ENCODE assay signal across 9 cellular contexts in the genomic region with DNA sequence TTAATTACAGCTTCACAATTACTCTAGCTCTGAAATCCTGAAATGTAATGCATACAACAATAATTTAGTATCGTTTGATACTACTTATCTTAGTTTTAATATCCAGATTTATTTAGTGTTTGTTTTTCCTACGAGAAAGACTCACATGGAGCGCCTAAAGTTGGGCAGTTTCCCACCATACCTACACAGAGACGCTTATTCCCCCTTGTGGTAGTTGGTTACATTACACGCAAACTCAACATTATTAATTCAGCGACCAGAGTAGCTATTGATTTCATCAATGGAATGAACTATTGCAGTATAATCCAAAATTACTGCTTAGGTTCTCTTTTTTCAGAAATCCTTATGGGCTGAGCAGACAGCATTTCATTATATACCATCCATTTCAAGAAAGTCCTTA.
A peak's percentile ranks its signal among the peaks of the same experiment; 100 is the strongest.
DNase-seq lines count a peak whose midpoint lies in the region; ATAC-seq and TF ChIP-seq lines count a peak whose summit lies in the region.
"Had no signal": no experiment of that assay in that cellular context is flagged by ENCODE, and none has a peak within 500 bp of the region (broad histone marks: within the 10 kb centered on the region; RNA-seq: fewer than 3 reads in every experiment).

No MANE protein-coding gene starts in this region.

- H3K27ac ChIP-seq in H9 (ENCODE audit: insufficient read length, low read depth, low read length) (no peak overlapping the region), OCI-LY7 (ENCODE audit: low read depth, low read length, poor library complexity, severe bottlenecking) (no peak overlapping the region), iPS DF 6.9 (ENCODE audit: low read length) (no peak overlapping the region)

- H3K9me2 ChIP-seq in OCI-LY7 (ENCODE audit: insufficient read depth, low read length): no peaks in the 10 kb centered on the region

- H2BK120ac ChIP-seq in H9 (ENCODE audit: low read depth, low read length, poor library complexity, severe bottlenecking): no peak overlapping the region

- no peak overlapping the region for H3K14ac ChIP-seq in H9 (ENCODE audit: insufficient read depth, low read length)

- no peak overlapping the region for H2BK12ac ChIP-seq in H9 (ENCODE audit: insufficient read length, low read depth, low read length)

- H3K27ac Mint-ChIP-seq in Caco-2 (ENCODE audit: unreplicated experiment) (no peak overlapping the region), H9 (no peak overlapping the region; a peak in 1 of 7 replicates)
- H3K27ac Mint-ChIP-seq: stimulated activated naive B cell treated with anti-CD40 and anti-IgM and Interleukin-4, amounts not matched to agents 10 μg/mL and 1 μg/mL and 100 μg/mL, for 72 hours had no signal

- POLR2A ChIA-PET in Caco-2 (lab: Charles Lee): no interaction called here
- POLR2A ChIA-PET in OCI-LY7 (lab: Charles Lee): interaction anchor here (0.7 kb wide), 1 partner anchor 58 kb away, joined by 3 read pairs; no protein-coding TSS in a partner anchor

- no CpG with 5 or more reads among the region's 6 CpGs for WGBS in H9 (ENCODE audit: extremely low coverage, insufficient read length, low lambda C conversion rate)
- WGBS in iPS DF 6.9 (ENCODE audit: insufficient coverage, insufficient read length): no CpG with 5 or more reads among the region's 6 CpGs

- H3K4me2 ChIP-seq in H9 (ENCODE audit: insufficient read depth, insufficient read length, low read length) (no peak overlapping the region), OCI-LY7 (ENCODE audit: low read length) (no peak overlapping the region)

- no peak overlapping the region for H3K9ac ChIP-seq in H9 (ENCODE audit: extremely low read depth, insufficient read length, low read length)

- no peaks in the 10 kb centered on the region for H3K9me3 ChIP-seq in Caco-2
- H3K9me3 ChIP-seq in H9 (ENCODE audit: control insufficient read depth, low read depth, low read length): no peaks in the 10 kb centered on the region
- H3K9me3 ChIP-seq in OCI-LY7 (ENCODE audit: low read length): no peaks in the 10 kb centered on the region
- no peaks in the 10 kb centered on the region for H3K9me3 ChIP-seq in iPS DF 6.9 (ENCODE audit: control insufficient read depth, insufficient read depth, low read length)

- DNase-seq in Caco-2: peak in 1 of 2 experiments; percentile 35
- DNase-seq in H9: no peak
- peak; percentile 31 for DNase-seq in OCI-LY7 (ENCODE audit: low spot score)
- DNase-seq in iPS DF 6.9 (ENCODE audit: low read depth, low spot score): peak; percentile 33
- DNase-seq in COLO668 (lab: John Stamatoyannopoulos, UW; ENCODE audit: unreplicated experiment): no peak
- no peak for DNase-seq in superior temporal gyrus (ENCODE audit: extremely low spot score)
- DNase-seq: stimulated activated naive B cell treated with anti-CD40 and anti-IgM and Interleukin-4, amounts not matched to agents 10 μg/mL and 1 μg/mL and 100 μg/mL, for 72 hours had no signal

- no peak overlapping the region for H4K5ac ChIP-seq in H9 (ENCODE audit: insufficient read length, low read depth, low read length)

- H3K4me3 Mint-ChIP-seq in Caco-2 (ENCODE audit: unreplicated experiment): no peak overlapping the region
- H3K4me3 Mint-ChIP-seq in H9: no peak overlapping the region
- H3K4me3 Mint-ChIP-seq: stimulated activated naive B cell treated with anti-CD40 and anti-IgM and Interleukin-4, amounts not matched to agents 10 μg/mL and 1 μg/mL and 100 μg/mL, for 72 hours had no signal

- no peak overlapping the region for H3K23ac ChIP-seq in H9 (ENCODE audit: insufficient read length, low read depth, low read length)

- BruUV-seq in Caco-2 (replicated peaks; lab: Mats Ljungman, UMichigan): no TSS peak
- no TSS peak for BruUV-seq in OCI-LY7 (replicated peaks; lab: Mats Ljungman, UMichigan)

- H3K36me3 ChIP-seq in Caco-2 (ENCODE audit: control insufficient read depth, insufficient read depth, low read length): no peaks in the 10 kb centered on the region
- no peaks in the 10 kb centered on the region for H3K36me3 ChIP-seq in OCI-LY7 (ENCODE audit: insufficient read depth, low read length)
- no peaks in the 10 kb centered on the region for H3K36me3 ChIP-seq in iPS DF 6.9 (ENCODE audit: control insufficient read depth, insufficient read depth, low read length)

- ATAC-seq in HG03457 (IDR thresholded peaks at IDR 0.05; ENCODE audit: unreplicated experiment): no peak
- ATAC-seq in esophagus mucosa: no peak
- ATAC-seq: stimulated activated naive B cell treated with anti-CD40 and anti-IgM and Interleukin-4, amounts not matched to agents 10 μg/mL and 1 μg/mL and 100 μg/mL, for 72 hours had no signal

- no peak overlapping the region for H3K4ac ChIP-seq in H9 (ENCODE audit: low read depth, low read length)

- H3K4me3 ChIP-seq in Caco-2 (ENCODE audit: low read depth, low read length) (no peak overlapping the region), OCI-LY7 (ENCODE audit: low read depth, low read length, poor library complexity, severe bottlenecking) (no peak overlapping the region), iPS DF 6.9 (ENCODE audit: low read length) (no peak overlapping the region)

- intact Hi-C loops in Caco-2 (cut with micrococcal nuclease; ENCODE audit: unreplicated experiment) (loop anchor here (1.0 kb wide), 2 partner anchors 118 to 188 kb away; no protein-coding TSS in a partner anchor), OCI-LY7 (cut with micrococcal nuclease; ENCODE audit: unreplicated experiment) (no loop called here)

- H3T11ph ChIP-seq in H9 (ENCODE audit: low read length): no peak overlapping the region

- no peak overlapping the region for H2BK20ac ChIP-seq in H9 (ENCODE audit: low read depth, low read length, poor library complexity, severe bottlenecking)

- H3K27me3 ChIP-seq in Caco-2 (replicated peaks; ENCODE audit: control insufficient read depth, insufficient read depth, low read length) (no peaks in the 10 kb centered on the region), H9 (ENCODE audit: insufficient read depth, low read length) (no peaks in the 10 kb centered on the region), iPS DF 6.9 (ENCODE audit: control insufficient read depth, insufficient read depth, low read length) (no peaks in the 10 kb centered on the region)

- no peaks in the 10 kb centered on the region for H4K20me1 ChIP-seq in H9 (ENCODE audit: control insufficient read depth, insufficient read depth, insufficient read length)
- H4K20me1 ChIP-seq in OCI-LY7 (ENCODE audit: insufficient read depth, low read length): no peaks in the 10 kb centered on the region

- no peak overlapping the region for H4K8ac ChIP-seq in H9 (replicated peaks; ENCODE audit: insufficient read length, low read depth, low read length)

- no peak overlapping the region for H2BK5ac ChIP-seq in H9 (ENCODE audit: insufficient read length, low read length)

- H3K23me2 ChIP-seq in H9 (ENCODE audit: insufficient read length, low read depth, low read length, poor library complexity, severe bottlenecking): no peaks in the 10 kb centered on the region

- H3K4me1 ChIP-seq in Caco-2 (no peaks in the 10 kb centered on the region), H9 (ENCODE audit: insufficient read depth, low read length) (no peaks in the 10 kb centered on the region), OCI-LY7 (ENCODE audit: insufficient read depth, low read length, poor library complexity, severe bottlenecking) (no peaks in the 10 kb centered on the region), iPS DF 6.9 (ENCODE audit: control insufficient read depth, insufficient read depth, low read length) (no peaks in the 10 kb centered on the region)

- TF ChIP-seq CTCF in Caco-2 (IDR thresholded peaks at IDR 0.05; ENCODE audit: insufficient read depth in 1 of 2, low read depth in 1 of 2, low read length in 1 of 2, severe bottlenecking in 1 of 2, unreplicated experiment in 1 of 2) (peak; percentile 47 to 56), H9 (conservative IDR thresholded peaks at IDR 0.05) (peak; percentile 74), OCI-LY7 (conservative IDR thresholded peaks at IDR 0.05; ENCODE audit: low read length) (peak; percentile 79)

- no peaks in the 10 kb centered on the region for H3K79me1 ChIP-seq in H9 (ENCODE audit: insufficient read depth, low read depth, low read length, poor library complexity, severe bottlenecking)

- no peak overlapping the region for H4K91ac ChIP-seq in H9 (ENCODE audit: insufficient read length, low read depth, low read length)

- H3K79me2 ChIP-seq in H9 (ENCODE audit: insufficient read depth, low read length): no peaks in the 10 kb centered on the region
- H3K79me2 ChIP-seq in OCI-LY7 (ENCODE audit: insufficient read depth, low read depth, low read length): no peaks in the 10 kb centered on the region

- peaks cover 13% of the 10 kb centered on the region for H3K27me3 Mint-ChIP-seq in Caco-2 (ENCODE audit: insufficient read depth, unreplicated experiment)
- H3K27me3 Mint-ChIP-seq in H9 (ENCODE audit: low read depth): no peaks in the 10 kb centered on the region
- H3K27me3 Mint-ChIP-seq: stimulated activated naive B cell treated with anti-CD40 and anti-IgM and Interleukin-4, amounts not matched to agents 10 μg/mL and 1 μg/mL and 100 μg/mL, for 72 hours had no signal

- no peak overlapping the region for H2BK15ac ChIP-seq in H9 (ENCODE audit: low read depth, low read length)

- no peak overlapping the region for H2AK5ac ChIP-seq in H9 (ENCODE audit: insufficient read length, low read length)

- CTCF ChIA-PET in Caco-2 (lab: Charles Lee): interaction anchor here (1.4 kb wide), 1 partner anchor 188 kb away, joined by 7 read pairs; no protein-coding TSS in a partner anchor
- CTCF ChIA-PET in OCI-LY7 (lab: Charles Lee; ENCODE audit: unreplicated experiment): no interaction called here

- H3K36me3 Mint-ChIP-seq in Caco-2 (ENCODE audit: insufficient read depth, unreplicated experiment) (no peaks in the 10 kb centered on the region), H9 (ENCODE audit: insufficient read depth in 1 of 3, low read depth in 3 of 3) (no peaks in the 10 kb centered on the region; a peak in 1 of 7 replicates)
- H3K36me3 Mint-ChIP-seq: stimulated activated naive B cell treated with anti-CD40 and anti-IgM and Interleukin-4, amounts not matched to agents 10 μg/mL and 1 μg/mL and 100 μg/mL, for 72 hours had no signal

- no peak overlapping the region for H2AFZ ChIP-seq in H9 (ENCODE audit: low read length)
- no peak overlapping the region for H2AFZ ChIP-seq in OCI-LY7 (ENCODE audit: low read length)

- H3K56ac ChIP-seq in H9 (ENCODE audit: insufficient read length, low read depth, low read length): no peak overlapping the region

- no peak overlapping the region for H3K18ac ChIP-seq in H9 (ENCODE audit: insufficient read length, low read depth, low read length)

- H3K9me3 Mint-ChIP-seq in Caco-2 (ENCODE audit: unreplicated experiment): no peaks in the 10 kb centered on the region
- H3K9me3 Mint-ChIP-seq in H9: no peaks in the 10 kb centered on the region; a peak in 1 of 5 replicates

- H3K4me1 Mint-ChIP-seq in Caco-2 (ENCODE audit: low read depth, unreplicated experiment): peaks cover 3% of the 10 kb centered on the region
- peaks cover 0 to 8% of the 10 kb centered on the region in 2 experiments for H3K4me1 Mint-ChIP-seq in H9
- H3K4me1 Mint-ChIP-seq: stimulated activated naive B cell treated with anti-CD40 and anti-IgM and Interleukin-4, amounts not matched to agents 10 μg/mL and 1 μg/mL and 100 μg/mL, for 72 hours had no signal

Comparison
In these comparisons a context has a peak if more than half of its experiments do, and no peak if none do; other contexts are left out.
1. DNase-seq: peak in OCI-LY7 (single experiment) and iPS DF 6.9 (single experiment); none in H9 (single experiment), COLO668 (single experiment) and superior temporal gyrus (single experiment).
2. Peak in every context shown above with its lines, with median percentiles within 50 percentile points of each other: CTCF ChIP-seq.